ENCODE assay signal across 10 cellular contexts in genomic region chr13:40115456-40115855, GRCh38.
DNase-seq lines count a peak whose midpoint lies in the region; ATAC-seq, FAIRE-seq and TF ChIP-seq lines count a peak whose summit lies in the region.
"Had no signal": no experiment of that assay in that cellular context is flagged by ENCODE, and none has a peak within 500 bp of the region (broad histone marks: within the 10 kb centered on the region; RNA-seq: fewer than 3 reads in every experiment).

No MANE protein-coding gene starts in this region.

- H3K4me1 Mint-ChIP-seq in CD14-positive monocyte = peaks cover 5% of the 10 kb centered on the region

- POLR2A ChIA-PET in endothelial cell of umbilical vein (lab: Charles Lee) = no interaction called here

- peaks cover 23% of the 10 kb centered on the region for H3K4me1 ChIP-seq in RWPE2 (ENCODE audit: insufficient read depth, poor library complexity, severe bottlenecking)
- peaks cover 17% of the 10 kb centered on the region for H3K4me1 ChIP-seq in endothelial cell of umbilical vein (ENCODE audit: control insufficient read depth, extremely low read depth, insufficient read depth, low read length)
- H3K4me1 ChIP-seq in osteoblast (ENCODE audit: insufficient read depth, low read length) = peaks cover 14% of the 10 kb centered on the region

- peaks cover 0 to 5% (median 4%) of the 10 kb centered on the region in 3 donors for H3K27me3 Mint-ChIP-seq in CD14-positive monocyte (ENCODE audit: low read depth in 3 of 3)

- H2AFZ ChIP-seq in endothelial cell of umbilical vein (ENCODE audit: low read depth, low read length) = peak overlapping the region; percentile 64
- H2AFZ ChIP-seq in osteoblast (ENCODE audit: low read length) = peak overlapping the region; percentile 0

- FAIRE-seq in endothelial cell of umbilical vein (lab: Jason Lieb, UNC) = peak; percentile 40
- FAIRE-seq: GM12891 had no signal

- H3K27ac ChIP-seq in RWPE2 (ENCODE audit: poor library complexity, severe bottlenecking) (peak overlapping the region; percentile 41), endothelial cell of umbilical vein (ENCODE audit: insufficient read depth, low read depth, low read length) (peak overlapping the region; percentile 93), osteoblast (ENCODE audit: low read depth, low read length) (peak overlapping the region; percentile 53)

- H3K9me3 ChIP-seq in RWPE2 (ENCODE audit: severe bottlenecking) = no peaks in the 10 kb centered on the region
- H3K9me3 ChIP-seq in endothelial cell of umbilical vein (replicated peaks; ENCODE audit: control insufficient read depth, insufficient read depth, low read length) = no peaks in the 10 kb centered on the region
- H3K9me3 ChIP-seq in osteoblast (ENCODE audit: low read depth, low read length) = no peaks in the 10 kb centered on the region

- no peak for TF ChIP-seq POLR2A in endothelial cell of umbilical vein (IDR thresholded peaks at IDR 0.05; ENCODE audit: low read depth, low read length)

- dilution Hi-C loops in endothelial cell of umbilical vein (cut with MboI; ENCODE audit: extremely low pct_ligation_motif_present, low sequenced_read_pairs) = no loop called here

- H3K9me1 ChIP-seq in endothelial cell of umbilical vein (replicated peaks; ENCODE audit: control insufficient read depth, extremely low read depth, insufficient read depth, low read length) = no peaks in the 10 kb centered on the region

- no peak overlapping the region for H3K4me3 Mint-ChIP-seq in CD14-positive monocyte

- no peaks in the 10 kb centered on the region for H3K27me3 ChIP-seq in RWPE2 (ENCODE audit: insufficient read depth, poor library complexity, severe bottlenecking)
- H3K27me3 ChIP-seq in endothelial cell of umbilical vein (ENCODE audit: control insufficient read depth in 2 of 2, insufficient read depth in 2 of 2, low read length in 2 of 2) = no peaks in the 10 kb centered on the region
- H3K27me3 ChIP-seq in osteoblast (ENCODE audit: insufficient read depth, low read length) = no peaks in the 10 kb centered on the region

- DNase-seq in CD14-positive monocyte (ENCODE audit: low spot score) (no peak), RWPE2 (ENCODE audit: low spot score) (no peak), endothelial cell of umbilical vein (ENCODE audit: low read depth, low spot score) (peak; percentile 40), osteoblast (ENCODE audit: insufficient read length, low spot score, missing footprints) (no peak), SKM-1 treated with dmso at 0.1 percent for 144 hours (lab: John Stamatoyannopoulos, UW; ENCODE audit: unreplicated experiment) (no peak), HuH-7 (ENCODE audit: low spot score) (no peak)

- no peak overlapping the region for H3K4me2 ChIP-seq in endothelial cell of umbilical vein (ENCODE audit: insufficient read depth, low read length)
- no peak overlapping the region for H3K4me2 ChIP-seq in osteoblast (ENCODE audit: insufficient read depth, low read length)

- H3K4me3 ChIP-seq in RWPE2 (ENCODE audit: severe bottlenecking) = no peak overlapping the region
- H3K4me3 ChIP-seq in endothelial cell of umbilical vein (replicated peaks in 1 of 3; ENCODE audit: insufficient read depth in 1 of 3, low read depth in 1 of 3, low read length in 3 of 3) = no peak overlapping the region
- no peak overlapping the region for H3K4me3 ChIP-seq in osteoblast (ENCODE audit: insufficient read depth, low read length)

- H3K9ac ChIP-seq in endothelial cell of umbilical vein (replicated peaks; ENCODE audit: extremely low read depth, insufficient read depth, low read length) = peak overlapping the region; percentile 62

- H3K27ac Mint-ChIP-seq in CD14-positive monocyte = peak overlapping the region in 5 of 7 donors; percentile 21 to 71 (median 58)

- peaks cover 0 to 6% (median 4%) of the 10 kb centered on the region in 7 donors for H3K9me3 Mint-ChIP-seq in CD14-positive monocyte

- intact Hi-C loops in CD14-positive monocyte (cut with micrococcal nuclease) = no loop called here
- intact Hi-C loops in endothelial cell of umbilical vein (cut with micrococcal nuclease) = loop anchor here (10.0 kb wide), 1 partner anchor 199 kb away; no protein-coding TSS in a partner anchor

- no peaks in the 10 kb centered on the region for H3K79me2 ChIP-seq in endothelial cell of umbilical vein (ENCODE audit: control insufficient read depth, insufficient read depth, low read length)
- no peaks in the 10 kb centered on the region for H3K79me2 ChIP-seq in osteoblast (ENCODE audit: insufficient read depth, low read length)

- H4K20me1 ChIP-seq in endothelial cell of umbilical vein (replicated peaks; ENCODE audit: control insufficient read depth, extremely low read depth, insufficient read depth, low read length) (no peaks in the 10 kb centered on the region), osteoblast (ENCODE audit: insufficient read depth, low read length) (no peaks in the 10 kb centered on the region)

- no peak for ATAC-seq in RWPE2 (ENCODE audit: low read depth)
- ATAC-seq in GM21737 (IDR thresholded peaks at IDR 0.05; ENCODE audit: unreplicated experiment) = no peak
- ATAC-seq in GM21528 (IDR thresholded peaks at IDR 0.05; ENCODE audit: low FRiP score, unreplicated experiment) = no peak
- ATAC-seq: SK-N-SH treated with all-trans-retinoic acid at 6 μM for 48 hours had no signal

- CTCF ChIA-PET in endothelial cell of umbilical vein (lab: Charles Lee) = no interaction called here

- H3K36me3 ChIP-seq in RWPE2 (ENCODE audit: low read depth) = no peaks in the 10 kb centered on the region
- H3K36me3 ChIP-seq in endothelial cell of umbilical vein (ENCODE audit: control insufficient read depth in 2 of 2, extremely low read depth in 1 of 2, insufficient read depth in 2 of 2, low read length in 2 of 2) = no peaks in the 10 kb centered on the region
- H3K36me3 ChIP-seq in osteoblast (ENCODE audit: insufficient read depth, low read length) = no peaks in the 10 kb centered on the region

- H3K36me3 Mint-ChIP-seq in CD14-positive monocyte = no peaks in the 10 kb centered on the region

- TF ChIP-seq CTCF in CD14-positive monocyte (IDR thresholded peaks at IDR 0.05) (no peak), RWPE2 (IDR thresholded peaks at IDR 0.05; ENCODE audit: poor library complexity, severe bottlenecking) (no peak), endothelial cell of umbilical vein (IDR thresholded peaks at IDR 0.05; ENCODE audit: extremely low read depth in 1 of 2, insufficient read depth in 1 of 2, low read depth in 1 of 2, low read length in 2 of 2) (no peak), osteoblast (IDR thresholded peaks at IDR 0.05; ENCODE audit: extremely low read depth, low read depth, low read length) (no peak)

- BruUV-seq in endothelial cell of umbilical vein (replicated peaks; lab: Mats Ljungman, UMichigan) = TSS peak; percentile 93

TF ChIP-seq in endothelial cell of umbilical vein, 7 proteins besides CTCF, POLR2A, EP300 and RAD21:
- TF ChIP-seq EZH2 (IDR thresholded peaks at IDR 0.05; ENCODE audit: borderline replicate concordance, low read depth, low read length, severe bottlenecking) (no peak), GATA2 (IDR thresholded peaks at IDR 0.05; ENCODE audit: insufficient read depth, insufficient read length, low read depth, low read length) (no peak), POLR2AphosphoS5 (IDR thresholded peaks at IDR 0.05; ENCODE audit: insufficient read depth, low read depth, low read length) (no peak), JUN (IDR thresholded peaks at IDR 0.05; ENCODE audit: borderline replicate concordance, insufficient read depth, insufficient read length, low read depth) (no peak), MYC (IDR thresholded peaks at IDR 0.05; ENCODE audit: low read depth, low read length) (no peak), FOS (IDR thresholded peaks at IDR 0.05; ENCODE audit: borderline replicate concordance, insufficient read depth, low read length) (no peak)
- TF ChIP-seq, protein P1, sequence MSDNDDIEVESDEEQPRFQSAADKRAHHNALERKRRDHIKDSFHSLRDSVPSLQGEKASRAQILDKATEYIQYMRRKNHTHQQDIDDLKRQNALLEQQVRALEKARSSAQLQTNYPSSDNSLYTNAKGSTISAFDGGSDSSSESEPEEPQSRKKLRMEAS (IDR thresholded peaks at IDR 0.05; ENCODE audit: insufficient read depth, insufficient read length) = no peak

Comparison
In these comparisons a context has a peak if more than half of its experiments do, and no peak if none do; other contexts are left out.
1. H3K27ac ChIP-seq: peak in every context shown above with its lines; median percentile 93 in endothelial cell of umbilical vein; 53 in osteoblast; 41 in RWPE2.